Comparison of ENCODE assay signal across 17 cellular contexts in the genomic region with DNA sequence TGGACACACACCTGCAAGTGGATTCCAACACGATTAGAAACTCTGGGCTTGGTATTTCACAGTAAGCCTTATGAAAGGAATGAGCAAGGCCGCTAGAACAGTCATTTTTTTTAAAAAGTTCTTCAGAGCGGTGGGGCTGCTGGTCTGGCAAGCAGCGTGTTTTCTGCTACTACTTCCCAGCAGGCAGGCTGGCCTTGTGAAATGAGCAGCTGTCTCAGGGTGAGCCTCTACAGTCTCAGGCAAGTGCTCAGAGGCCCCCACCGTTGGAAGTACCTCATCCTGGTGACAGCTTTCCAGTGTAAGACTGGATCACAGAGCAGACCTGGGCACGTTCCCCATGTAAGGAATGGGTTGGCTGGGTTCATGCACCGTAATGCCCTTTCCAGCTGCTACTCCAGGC.
"Had no signal": no experiment of that assay in that cellular context is flagged by ENCODE, and none has a peak within 500 bp of the region (broad histone marks: within the 10 kb centered on the region; RNA-seq: fewer than 3 reads in every experiment).

No MANE protein-coding gene starts in this region.

- DNase-seq: activated CD4-positive, alpha-beta T cell treated with anti-CD3 and anti-CD28 coated beads for 4 hours; activated CD8-positive, alpha-beta memory T cell treated with anti-CD3 and anti-CD28 coated beads, Interleukin-2, amount 50 U/mL, for 48 hours; activated naive CD4-positive, alpha-beta T cell; activated naive CD8-positive, alpha-beta T cell treated with anti-CD3 and anti-CD28 coated beads, Interleukin-2, amount 10 ng/mL, durations not matched to agents 7 days and 5 days; aorta; effector memory CD4-positive, alpha-beta T cell; foreskin melanocyte; heart left ventricle; immature natural killer cell; left cardiac atrium; T-helper 2 cell; tibial artery had no signal

- H3K27ac ChIP-seq: cardiac muscle cell, tibial artery had no signal

- H3K27me3 ChIP-seq: cardiac muscle cell, heart left ventricle, tibial artery had no signal

- H3K4me3 ChIP-seq: cardiac muscle cell, heart left ventricle, lung, tibial artery had no signal

- H3K27ac Mint-ChIP-seq: activated naive CD8-positive, alpha-beta T cell treated with anti-CD3 and anti-CD28 coated beads, Interleukin-2, amount 10 ng/mL, durations not matched to agents 7 days and 5 days; mesothelial cell of epicardium; stimulated activated memory B cell treated with anti-CD40 and anti-IgM and Interleukin-4, amounts not matched to agents 10 μg/mL and 1 μg/mL and 100 μg/mL, for 72 hours had no signal

- H3K9me3 ChIP-seq: heart left ventricle, tibial artery had no signal

- H3K9me3 Mint-ChIP-seq: immature natural killer cell; stimulated activated memory B cell treated with anti-CD40 and anti-IgM and Interleukin-4, amounts not matched to agents 10 μg/mL and 1 μg/mL and 100 μg/mL, for 72 hours; WTC11 had no signal

- H3K4me3 Mint-ChIP-seq: activated naive CD8-positive, alpha-beta T cell treated with anti-CD3 and anti-CD28 coated beads, Interleukin-2, amount 10 ng/mL, durations not matched to agents 7 days and 5 days; immature natural killer cell; mesothelial cell of epicardium; stimulated activated memory B cell treated with anti-CD40 and anti-IgM and Interleukin-4, amounts not matched to agents 10 μg/mL and 1 μg/mL and 100 μg/mL, for 72 hours; WTC11 had no signal

- H3K27me3 Mint-ChIP-seq: activated naive CD8-positive, alpha-beta T cell treated with anti-CD3 and anti-CD28 coated beads, Interleukin-2, amount 10 ng/mL, durations not matched to agents 7 days and 5 days; stimulated activated memory B cell treated with anti-CD40 and anti-IgM and Interleukin-4, amounts not matched to agents 10 μg/mL and 1 μg/mL and 100 μg/mL, for 72 hours had no signal

- ATAC-seq: left cardiac atrium; stimulated activated memory B cell treated with anti-CD40 and anti-IgM and Interleukin-4, amounts not matched to agents 10 μg/mL and 1 μg/mL and 100 μg/mL, for 72 hours; WTC11 had no signal
